Comparison of ENCODE assay signal across 26 cellular contexts in genomic region chr13:102452831-102453230, GRCh38. TPM values are rescaled to one million over a fixed set of nuclear protein-coding genes. Genes with fewer than 3 reads are reported as not detected.
"Had no signal": no experiment of that assay in that cellular context is flagged by ENCODE, and none has a peak within 500 bp of the region (broad histone marks: within the 10 kb centered on the region; RNA-seq: fewer than 3 reads in every experiment).

No MANE protein-coding gene starts in this region.

- H3K4me1 ChIP-seq: ascending aorta, heart right ventricle, uterus had no signal

- DNase-seq: activated CD4-positive, alpha-beta T cell treated with anti-CD3 and anti-CD28 coated beads for 48 hours; activated CD4-positive, alpha-beta T cell treated with anti-CD3 and anti-CD28 coated beads, Interleukin-2, amount 50 U/mL, for 48 hours; activated CD8-positive, alpha-beta memory T cell treated with anti-CD3 and anti-CD28 coated beads, Interleukin-2, amount 50 U/mL, for 4 hours; activated gamma-delta T cell; activated naive CD4-positive, alpha-beta T cell treated with anti-CD3 and anti-CD28 coated beads, Interleukin-2, amount 10 ng/mL, durations not matched to agents 7 days and 5 days; activated naive CD8-positive, alpha-beta T cell treated with anti-CD3 and anti-CD28 coated beads, Interleukin-2, amount 10 ng/mL, durations not matched to agents 7 days and 5 days; activated T-cell treated with anti-CD3 and anti-CD28 coated beads, Interleukin-2, amount 50 U/mL, for 1 hour; brain microvascular endothelial cell; caudate nucleus; foreskin melanocyte; heart right ventricle; left colon; naive thymus-derived CD4-positive, alpha-beta T cell; ovary; retina; stimulated activated CD4-positive, alpha-beta T cell treated with anti-CD3 and anti-CD28 coated beads, Interleukin-1b, Interleukin-23, amount 100 ng/mL, for 48 hours; stimulated activated CD4-positive, alpha-beta T cell treated with anti-CD3 and anti-CD28 coated beads, Interleukin-4, amount 100 ng/mL, for 4 hours; stimulated activated CD8-positive, alpha-beta memory T cell treated with anti-CD3 and anti-CD28 coated beads, Interleukin-4, amount 100 ng/mL, for 48 hours; stimulated activated naive CD8-positive, alpha-beta T cell treated with anti-CD3 and anti-CD28 coated beads, Interleukin-15, amount 100 ng/mL, for 72 hours; substantia nigra; T-helper 9 cell; uterus; WERI-Rb-1 had no signal

- H3K4me3 ChIP-seq: ascending aorta, heart right ventricle, ovary, smooth muscle cell, uterus had no signal

- H3K27me3 ChIP-seq: ascending aorta, brain microvascular endothelial cell, heart right ventricle, ovary, uterus had no signal

- H3K9me3 ChIP-seq: ascending aorta, ovary, uterus had no signal

- H3K36me3 ChIP-seq: ascending aorta, brain microvascular endothelial cell, heart right ventricle, ovary, uterus, WERI-Rb-1 had no signal

RNA-seq across cellular contexts. Expression of gene FGF14, which starts 51.0 kb away (rescaled TPM):
- polyA plus RNA-seq: endothelial cell of umbilical vein; naive thymus-derived CD4-positive, alpha-beta T cell had no signal
